Comparison of ENCODE assay signal across 8 cellular contexts in genomic region chr10:102648269-102648888, GRCh38. TPM values are rescaled to one million over a fixed set of nuclear protein-coding genes. Genes with fewer than 3 reads are reported as not detected.
DNase-seq lines count a peak whose midpoint lies in the region; ATAC-seq and TF ChIP-seq lines count a peak whose summit lies in the region.

No MANE protein-coding gene starts in this region.

- no peaks in the 10 kb centered on the region for H3K36me3 ChIP-seq in body of pancreas (replicated peaks in 1 of 2; ENCODE audit: insufficient read depth in 1 of 2, low read depth in 2 of 2)
- peaks cover 33% of the 10 kb centered on the region for H3K36me3 ChIP-seq in lower lobe of right lung

- H3K9me3 ChIP-seq in body of pancreas (no peaks in the 10 kb centered on the region), lower lobe of right lung (no peaks in the 10 kb centered on the region)

- TF ChIP-seq POLR2A in body of pancreas (IDR thresholded peaks at IDR 0.05): no peak

- H3K36me3 Mint-ChIP-seq in activated CD4-positive, alpha-beta T cell treated with anti-CD3 and anti-CD28 coated beads, Interleukin-2, amount 10 ng/mL, durations not matched to agents 24 days and 14 days (ENCODE audit: low read depth): peaks cover 42% of the 10 kb centered on the region

- WGBS in body of pancreas, 2 donors: 19 to 26% methylated on average over 6 to 12 of the region's 12 CpGs

- peaks cover 65% of the 10 kb centered on the region for H3K4me1 Mint-ChIP-seq in activated CD4-positive, alpha-beta T cell treated with anti-CD3 and anti-CD28 coated beads, Interleukin-2, amount 10 ng/mL, durations not matched to agents 24 days and 14 days

- H3K4me3 Mint-ChIP-seq in activated CD4-positive, alpha-beta T cell treated with anti-CD3 and anti-CD28 coated beads, Interleukin-2, amount 10 ng/mL, durations not matched to agents 24 days and 14 days: peak overlapping the region; percentile 96

- H3K27me3 ChIP-seq in body of pancreas (no peaks in the 10 kb centered on the region), lower lobe of right lung (ENCODE audit: low read depth) (no peaks in the 10 kb centered on the region)

- intact Hi-C loops in activated CD4-positive, alpha-beta T cell treated with anti-CD3 and anti-CD28 coated beads, Interleukin-2, amount 10 ng/mL, durations not matched to agents 24 days and 14 days (cut with micrococcal nuclease): loop anchor here (5.0 to 10.0 kb wide), 4 partner anchors 196 to 831 kb away; partner anchors contain the start of genes C10orf95, CUEDC2, NOLC1 and OGA
- intact Hi-C loops in body of pancreas (cut with DNase I): no loop called here
- intact Hi-C loops in lower lobe of right lung (cut with DNase I): no loop called here

- H3K27ac Mint-ChIP-seq in activated CD4-positive, alpha-beta T cell treated with anti-CD3 and anti-CD28 coated beads, Interleukin-2, amount 10 ng/mL, durations not matched to agents 24 days and 14 days: peak overlapping the region; percentile 79

- peak; percentile 67 for DNase-seq in activated CD4-positive, alpha-beta T cell treated with anti-CD3 and anti-CD28 coated beads, Interleukin-2, amount 10 ng/mL, durations not matched to agents 24 days and 14 days
- DNase-seq in activated CD4-positive, alpha-beta T cell treated with anti-CD3 and anti-CD28 coated beads for 4 hours: no peak
- DNase-seq in body of pancreas: no peak
- DNase-seq in lower lobe of right lung: no peak
- no peak for DNase-seq in NCI-H524 (lab: John Stamatoyannopoulos, UW)

- no peaks in the 10 kb centered on the region for H3K27me3 Mint-ChIP-seq in activated CD4-positive, alpha-beta T cell treated with anti-CD3 and anti-CD28 coated beads, Interleukin-2, amount 10 ng/mL, durations not matched to agents 24 days and 14 days

- ATAC-seq in body of pancreas (no peak), lower lobe of right lung (no peak), GM21423 (IDR thresholded peaks at IDR 0.05; ENCODE audit: unreplicated experiment) (no peak), HG03565 (IDR thresholded peaks at IDR 0.05; ENCODE audit: unreplicated experiment) (no peak)

- H3K4me3 ChIP-seq in body of pancreas: no peak overlapping the region
- peak overlapping the region; percentile 91 for H3K4me3 ChIP-seq in lower lobe of right lung

- TF ChIP-seq CTCF in body of pancreas (IDR thresholded peaks at IDR 0.05) (no peak), lower lobe of right lung (IDR thresholded peaks at IDR 0.05) (no peak)

- H3K27ac ChIP-seq in body of pancreas (peak overlapping the region; percentile 59 to 100 (median 78)), lower lobe of right lung (peak overlapping the region; percentile 99), temporal lobe (ENCODE audit: low read depth, low read length) (peak overlapping the region; percentile 99)

- peaks cover 71% of the 10 kb centered on the region for H3K4me1 ChIP-seq in body of pancreas
- peaks cover 72% of the 10 kb centered on the region for H3K4me1 ChIP-seq in lower lobe of right lung

- H3K9me3 Mint-ChIP-seq in activated CD4-positive, alpha-beta T cell treated with anti-CD3 and anti-CD28 coated beads, Interleukin-2, amount 10 ng/mL, durations not matched to agents 24 days and 14 days: no peaks in the 10 kb centered on the region

RNA-seq across cellular contexts. Expression of gene TRIM8, which starts 4.1 kb away (rescaled TPM):
- 85.5 and 85.7 TPM in 2 replicates for total RNA-seq in activated CD4-positive, alpha-beta T cell treated with anti-CD3 and anti-CD28 coated beads, Interleukin-2, amount 10 ng/mL, durations not matched to agents 24 days and 14 days
- 100 to 1,000 TPM; 121 to 156 TPM for total RNA-seq in body of pancreas
- 142 TPM for total RNA-seq in lower lobe of right lung
- total RNA-seq in temporal lobe: 27.0 TPM
